In genomic region chr7:78017621-78018100, GRCh38 we compare ENCODE assay signal across 13 cellular contexts.
A peak's percentile ranks its signal among the peaks of the same experiment; 100 is the strongest.
DNase-seq lines count a peak whose midpoint lies in the region; ATAC-seq and TF ChIP-seq lines count a peak whose summit lies in the region.
"Had no signal": no experiment of that assay in that cellular context is flagged by ENCODE, and none has a peak within 500 bp of the region (broad histone marks: within the 10 kb centered on the region; RNA-seq: fewer than 3 reads in every experiment).

No MANE protein-coding gene starts in this region.

- no peak for DNase-seq in CD8-positive, alpha-beta memory T cell
- no peak for DNase-seq in effector memory CD8-positive, alpha-beta T cell
- no peak for DNase-seq in glomerular visceral epithelial cell (ENCODE audit: extremely low spot score)
- DNase-seq in stimulated activated CD4-positive, alpha-beta T cell treated with anti-CD3 and anti-CD28 coated beads, Interleukin-15, amount 100 ng/mL, for 24 hours: no peak
- no peak for DNase-seq in NCI-H1048 (lab: John Stamatoyannopoulos, UW)
- DNase-seq: effector memory CD4-positive, alpha-beta T cell; GDM1; NCI-H1694 treated with DMSO at 0.1 percent for 48 hours; pancreas; transverse colon had no signal

- no peak for TF ChIP-seq CTCF in nephron (IDR thresholded peaks at IDR 0.05; ENCODE audit: unreplicated experiment in 3 of 3)

- POLR2A ChIA-PET in CD8-positive, alpha-beta memory T cell (lab: Charles Lee): no interaction called here

- H3K4me1 ChIP-seq in CD8-positive, alpha-beta memory T cell (ENCODE audit: insufficient read depth, low read length): peaks cover 6% of the 10 kb centered on the region
- H3K4me1 ChIP-seq in HUES48 (ENCODE audit: control insufficient read depth, insufficient read depth, low read length): peaks cover 26% of the 10 kb centered on the region

- H3K27me3 Mint-ChIP-seq in CD8-positive, alpha-beta memory T cell: peaks cover 7 to 22% of the 10 kb centered on the region in 2 donors
- peaks cover 11 to 20% of the 10 kb centered on the region in 2 donors for H3K27me3 Mint-ChIP-seq in effector memory CD8-positive, alpha-beta T cell
- H3K27me3 Mint-ChIP-seq in nephron (ENCODE audit: low read depth): no peaks in the 10 kb centered on the region

- H3K4me1 Mint-ChIP-seq in CD8-positive, alpha-beta memory T cell: peaks cover 10 to 23% (median 19%) of the 10 kb centered on the region in 3 donors
- peaks cover 7 to 15% of the 10 kb centered on the region in 2 donors for H3K4me1 Mint-ChIP-seq in effector memory CD8-positive, alpha-beta T cell (ENCODE audit: low read depth in 2 of 2)
- H3K4me1 Mint-ChIP-seq in nephron: peaks cover 41% of the 10 kb centered on the region

- H3K9ac ChIP-seq in HUES48 (ENCODE audit: low read depth, low read length): no peak overlapping the region

- H3K27ac ChIP-seq in CD8-positive, alpha-beta memory T cell (ENCODE audit: low read depth, low read length): no peak overlapping the region
- no peak overlapping the region for H3K27ac ChIP-seq in HUES48 (ENCODE audit: low read depth, low read length)
- H3K27ac ChIP-seq: pancreas had no signal

- ATAC-seq in effector memory CD8-positive, alpha-beta T cell (replicated peaks): no peak
- no peak for ATAC-seq in HG02981 (IDR thresholded peaks at IDR 0.05; ENCODE audit: unreplicated experiment)
- ATAC-seq: pancreas had no signal

- H3K9me3 ChIP-seq in CD8-positive, alpha-beta memory T cell (ENCODE audit: low read length): no peaks in the 10 kb centered on the region
- no peaks in the 10 kb centered on the region for H3K9me3 ChIP-seq in HUES48 (ENCODE audit: control insufficient read depth, insufficient read depth, low read length)
- H3K9me3 ChIP-seq: pancreas, transverse colon had no signal

- H3K27ac Mint-ChIP-seq in CD8-positive, alpha-beta memory T cell: peak overlapping the region in 1 of 8 donors; percentile 63
- H3K27ac Mint-ChIP-seq in effector memory CD8-positive, alpha-beta T cell: no peak overlapping the region
- peak overlapping the region; percentile 49 to 94 (median 77) for H3K27ac Mint-ChIP-seq in nephron

- peaks cover 0 to 4% (median 0%) of the 10 kb centered on the region in 3 donors for H3K36me3 Mint-ChIP-seq in CD8-positive, alpha-beta memory T cell
- peaks cover 5% of the 10 kb centered on the region for H3K36me3 Mint-ChIP-seq in effector memory CD8-positive, alpha-beta T cell (ENCODE audit: insufficient read depth)
- H3K36me3 Mint-ChIP-seq in nephron (ENCODE audit: low read depth): no peaks in the 10 kb centered on the region

- no peaks in the 10 kb centered on the region for H3K9me3 Mint-ChIP-seq in CD8-positive, alpha-beta memory T cell
- no peaks in the 10 kb centered on the region for H3K9me3 Mint-ChIP-seq in effector memory CD8-positive, alpha-beta T cell
- no peaks in the 10 kb centered on the region for H3K9me3 Mint-ChIP-seq in nephron

- no peak overlapping the region for H3K4me3 ChIP-seq in CD8-positive, alpha-beta memory T cell (ENCODE audit: low read length)
- peak overlapping the region; percentile 11; the same call in 1 of the 2 replicates for H3K4me3 ChIP-seq in HUES48 (ENCODE audit: low read depth, low read length)

- H3K36me3 ChIP-seq in CD8-positive, alpha-beta memory T cell (ENCODE audit: insufficient read depth, low read length): no peaks in the 10 kb centered on the region
- H3K36me3 ChIP-seq in HUES48 (ENCODE audit: control insufficient read depth, insufficient read depth, low read length): no peaks in the 10 kb centered on the region
- H3K36me3 ChIP-seq: pancreas, transverse colon had no signal

- H3K27me3 ChIP-seq in CD8-positive, alpha-beta memory T cell (ENCODE audit: insufficient read depth, low read length, poor library complexity, severe bottlenecking): no peaks in the 10 kb centered on the region
- peaks cover 17% of the 10 kb centered on the region for H3K27me3 ChIP-seq in HUES48 (ENCODE audit: control insufficient read depth, insufficient read depth, low read length)
- H3K27me3 ChIP-seq: pancreas, transverse colon had no signal

- CTCF ChIA-PET in CD8-positive, alpha-beta memory T cell (lab: Charles Lee): interaction anchor here (1.0 to 4.9 kb wide), 4 partner anchors 23 to 321 kb away, joined by 3 to 51 read pairs (median 4); partner anchors contain the start of gene RSBN1L

- H3K4me3 Mint-ChIP-seq in CD8-positive, alpha-beta memory T cell: peak overlapping the region; percentile 30 to 83 (median 40)
- peak overlapping the region; percentile 18 to 82 for H3K4me3 Mint-ChIP-seq in effector memory CD8-positive, alpha-beta T cell
- peak overlapping the region; percentile 66 to 95 (median 90) for H3K4me3 Mint-ChIP-seq in nephron

Comparison
In these comparisons a context has a peak if more than half of its experiments do, and no peak if none do; other contexts are left out.
1. H3K27ac Mint-ChIP-seq: peak in nephron (3 of 3); none in effector memory CD8-positive, alpha-beta T cell (0 of 2).
2. H3K4me3 Mint-ChIP-seq: peak in every context shown above with its lines; median percentile 90 in nephron; 50 in effector memory CD8-positive, alpha-beta T cell; 40 in CD8-positive, alpha-beta memory T cell.